11 cellular contexts compared by ENCODE assay signal in the genomic region with DNA sequence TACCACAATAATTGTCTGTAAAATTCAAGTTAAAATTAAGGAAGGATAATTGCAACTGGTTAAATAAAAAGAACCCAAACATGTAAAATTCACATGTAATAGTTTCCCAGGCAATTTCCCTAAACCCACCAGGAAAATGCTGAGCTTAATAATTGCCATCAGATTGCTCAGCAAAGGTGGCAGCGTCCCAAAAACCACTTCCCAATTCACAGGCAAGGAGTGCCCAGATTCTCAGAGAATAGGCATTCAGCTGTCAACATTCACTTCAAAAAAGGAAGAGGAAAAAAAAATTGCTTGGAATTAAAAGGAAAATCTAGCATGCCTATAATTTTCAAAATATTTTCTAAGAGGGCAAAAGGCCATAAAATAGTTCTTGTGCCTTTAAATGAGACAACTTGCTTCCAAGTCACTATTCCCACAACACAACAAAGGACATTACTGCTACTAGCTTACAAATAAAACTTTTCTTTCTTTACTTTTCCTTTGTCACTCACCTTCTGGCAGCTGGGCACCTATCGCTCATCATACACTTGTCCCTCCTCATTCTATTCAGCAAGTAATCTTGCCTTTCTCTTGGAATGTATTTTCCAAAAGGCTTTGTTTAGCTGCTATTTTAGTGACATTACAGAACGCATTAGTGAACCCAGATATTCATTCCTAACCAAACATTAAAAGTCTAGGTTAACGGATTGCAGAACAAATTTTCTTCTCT. TPM values are rescaled to one million over a fixed set of nuclear protein-coding genes. Genes with fewer than 3 reads are reported as not detected.
DNase-seq lines count a peak whose midpoint lies in the region; ATAC-seq lines count a peak whose summit lies in the region.
"Had no signal": no experiment of that assay in that cellular context is flagged by ENCODE, and none has a peak within 500 bp of the region (broad histone marks: within the 10 kb centered on the region; RNA-seq: fewer than 3 reads in every experiment).

No MANE protein-coding gene starts in this region.

- DNase-seq in HT1080 (ENCODE audit: low read depth) = peak; percentile 74
- DNase-seq in dedifferentiated amniotic fluid mesenchymal stem cell (ENCODE audit: extremely low spot score) = peak; percentile 78
- DNase-seq in lung microvascular endothelial cell (ENCODE audit: low read depth in 2 of 2) = peak; percentile 51 to 59
- no peak for DNase-seq in NOMO-1 treated with DMSO at 0.1 percent for 48 hours (lab: John Stamatoyannopoulos, UW; ENCODE audit: unreplicated experiment)
- DNase-seq in HuH-7 (ENCODE audit: low spot score) = no peak
- DNase-seq in NCI-H1092 (lab: John Stamatoyannopoulos, UW) = no peak
- DNase-seq: NCI-H2029 treated with DMSO at 0.1 percent for 48 hours; stimulated activated CD4-positive, alpha-beta T cell treated with anti-CD3 and anti-CD28 coated beads, Interleukin-2, amount 100 ng/mL, for 24 hours had no signal

- H3K27me3 ChIP-seq in ACC112 (ENCODE audit: insufficient read depth, low read length) = no peaks in the 10 kb centered on the region

- H3K36me3 ChIP-seq in ACC112 (ENCODE audit: insufficient read depth, low read length) = peaks cover 17% of the 10 kb centered on the region; the same call in 1 of the 2 replicates

- no peak for ATAC-seq in HG03280 (IDR thresholded peaks at IDR 0.05; ENCODE audit: unreplicated experiment)
- ATAC-seq: activated CD4-positive, CD25-positive, alpha-beta regulatory T cell treated with anti-CD3 and anti-CD28 coated beads, Interleukin-2, amount 50 U/mL, for 24 hours had no signal

- H3K4me3 ChIP-seq in ACC112 (ENCODE audit: low read depth, low read length) = no peak overlapping the region

- H2AFZ ChIP-seq in ACC112 (ENCODE audit: low read length, unreplicated experiment) = no peak overlapping the region

- H3K4me1 ChIP-seq in ACC112 (ENCODE audit: control insufficient read depth, insufficient read depth, low read length, unreplicated experiment) = peaks cover 24% of the 10 kb centered on the region

- H3K27ac ChIP-seq in ACC112 (ENCODE audit: low read depth, low read length) = peak overlapping the region; percentile 20

- H3K79me2 ChIP-seq in ACC112 (ENCODE audit: control insufficient read depth, insufficient read depth, low read length, unreplicated experiment) = peaks cover 17% of the 10 kb centered on the region

RNA-seq across cellular contexts. Expression of gene SRBD1, which starts 15.2 kb away (rescaled TPM):
- total RNA-seq in HT1080 (2014; rRNA removed; shearing (Covaris generic)) = 17.0 and 19.0 TPM in 2 replicates
- polyA plus RNA-seq in HT1080 (2015; cell fraction: cytosol; rRNA removed) = 13.4 and 14.0 TPM in 2 replicates
- polyA plus RNA-seq in HT1080 (2015; cell fraction: nucleus; rRNA removed) = 21.1 and 30.2 TPM in 2 replicates
- total RNA-seq in lung microvascular endothelial cell = 13.3 and 16.5 TPM in 2 replicates

RNA-seq across cellular contexts. Expression of gene PRKCE, which starts 55.6 kb away (rescaled TPM):
- total RNA-seq in HT1080 (2014; rRNA removed; shearing (Covaris generic)) = 31.7 and 32.4 TPM in 2 replicates
- polyA plus RNA-seq in HT1080 (2015; cell fraction: cytosol; rRNA removed) = 30.4 and 41.4 TPM in 2 replicates
- polyA plus RNA-seq in HT1080 (2015; cell fraction: nucleus; rRNA removed) = 33.1 and 44.0 TPM in 2 replicates
- total RNA-seq in lung microvascular endothelial cell = 23.6 and 31.8 TPM in 2 replicates

Comparison
In these comparisons a context has a peak if more than half of its experiments do, and no peak if none do; other contexts are left out.
1. DNase-seq: peak in HT1080 (single experiment), dedifferentiated amniotic fluid mesenchymal stem cell (single experiment) and lung microvascular endothelial cell (2 of 2); none in NOMO-1 treated with DMSO at 0.1 percent for 48 hours (single experiment), HuH-7 (single experiment) and NCI-H1092 (single experiment).